ENCODE assay signal across 14 cellular contexts in the genomic region with DNA sequence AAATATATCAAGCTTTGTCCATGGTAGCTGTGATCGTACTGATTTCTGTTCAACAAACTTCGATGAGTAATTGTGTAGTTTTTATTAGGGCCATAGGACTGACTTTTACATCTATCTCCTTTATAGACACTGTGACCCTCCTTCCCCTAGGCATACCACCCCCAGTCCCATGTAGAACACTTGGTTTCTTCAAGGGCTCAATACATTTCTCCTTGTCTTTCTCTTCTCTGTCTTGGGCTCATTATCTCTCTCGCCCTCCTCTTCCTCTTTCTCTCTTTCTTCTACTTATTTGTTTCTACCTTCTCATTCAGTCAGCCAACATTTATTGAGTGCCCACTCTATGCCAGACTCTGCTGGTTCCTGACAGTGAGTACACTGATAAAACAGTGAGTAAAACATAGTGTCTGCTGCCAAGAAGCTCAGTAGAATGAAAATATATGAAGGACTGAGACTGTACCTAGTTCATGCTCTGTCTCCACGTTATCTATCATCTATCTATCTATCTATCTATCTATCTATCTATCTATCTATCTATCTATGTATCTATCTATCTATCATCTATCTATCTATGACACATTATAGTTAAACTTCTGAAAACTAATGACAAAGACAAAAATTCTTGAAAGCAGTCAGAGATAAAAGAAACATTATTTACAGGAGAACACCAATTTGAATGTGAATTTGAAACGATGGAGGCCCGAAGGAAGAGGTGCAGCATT.
DNase-seq lines count a peak whose midpoint lies in the region; ATAC-seq, FAIRE-seq and TF ChIP-seq lines count a peak whose summit lies in the region.
"Had no signal": no experiment of that assay in that cellular context is flagged by ENCODE, and none has a peak within 500 bp of the region (broad histone marks: within the 10 kb centered on the region; RNA-seq: fewer than 3 reads in every experiment).

No MANE protein-coding gene starts in this region.

- H3K4me3 Mint-ChIP-seq in MCF 10A (ENCODE audit: unreplicated experiment) = no peak overlapping the region
- H3K4me3 Mint-ChIP-seq in astrocyte (ENCODE audit: unreplicated experiment) = peak overlapping the region; percentile 36
- H3K4me3 Mint-ChIP-seq in memory B cell = peak overlapping the region; percentile 64
- peak overlapping the region; percentile 40 for H3K4me3 Mint-ChIP-seq in stimulated activated memory B cell treated with anti-CD40 and anti-IgM and Interleukin-4, amounts not matched to agents 10 μg/mL and 1 μg/mL and 100 μg/mL, for 72 hours

- H3K4me3 ChIP-seq in breast epithelium (peak overlapping the region in 2 of 3 donors; percentile 34 to 64), astrocyte (ENCODE audit: insufficient read depth, low read depth, low read length) (peak overlapping the region; percentile 42)

- H3K27ac ChIP-seq in breast epithelium = no peak overlapping the region
- H3K27ac ChIP-seq in astrocyte (ENCODE audit: low read depth, low read length) = no peak overlapping the region
- H3K27ac ChIP-seq: gastroesophageal sphincter, neutrophil, thyroid gland had no signal

- H3K4me1 Mint-ChIP-seq in MCF 10A (ENCODE audit: insufficient read depth, unreplicated experiment) (no peaks in the 10 kb centered on the region), astrocyte (ENCODE audit: low read depth, unreplicated experiment) (no peaks in the 10 kb centered on the region), memory B cell (peaks cover 7% of the 10 kb centered on the region)
- H3K4me1 Mint-ChIP-seq in stimulated activated memory B cell treated with anti-CD40 and anti-IgM and Interleukin-4, amounts not matched to agents 10 μg/mL and 1 μg/mL and 100 μg/mL, for 72 hours = peaks cover 11% of the 10 kb centered on the region

- H2AFZ ChIP-seq in astrocyte (ENCODE audit: low read depth, low read length) = no peak overlapping the region

- no peaks in the 10 kb centered on the region for H4K20me1 ChIP-seq in astrocyte (ENCODE audit: insufficient read depth, low read length)

- H3K9me3 Mint-ChIP-seq in MCF 10A (ENCODE audit: unreplicated experiment) (no peaks in the 10 kb centered on the region), astrocyte (ENCODE audit: unreplicated experiment) (no peaks in the 10 kb centered on the region), memory B cell (no peaks in the 10 kb centered on the region)
- H3K9me3 Mint-ChIP-seq in stimulated activated memory B cell treated with anti-CD40 and anti-IgM and Interleukin-4, amounts not matched to agents 10 μg/mL and 1 μg/mL and 100 μg/mL, for 72 hours = no peaks in the 10 kb centered on the region

- H3K27me3 Mint-ChIP-seq in MCF 10A (ENCODE audit: insufficient read depth, unreplicated experiment) (peaks cover 11% of the 10 kb centered on the region), astrocyte (ENCODE audit: low read depth, unreplicated experiment) (no peaks in the 10 kb centered on the region), memory B cell (peaks cover 3% of the 10 kb centered on the region)
- peaks cover 10% of the 10 kb centered on the region for H3K27me3 Mint-ChIP-seq in stimulated activated memory B cell treated with anti-CD40 and anti-IgM and Interleukin-4, amounts not matched to agents 10 μg/mL and 1 μg/mL and 100 μg/mL, for 72 hours

- BruUV-seq in MCF 10A (replicated peaks; lab: Mats Ljungman, UMichigan) = no TSS peak

- TF ChIP-seq POLR2A in breast epithelium (IDR thresholded peaks at IDR 0.05) = no peak

- H3K27ac Mint-ChIP-seq in MCF 10A (ENCODE audit: low read depth, unreplicated experiment) = no peak overlapping the region
- no peak overlapping the region for H3K27ac Mint-ChIP-seq in astrocyte (ENCODE audit: unreplicated experiment)
- no peak overlapping the region for H3K27ac Mint-ChIP-seq in memory B cell
- H3K27ac Mint-ChIP-seq in stimulated activated memory B cell treated with anti-CD40 and anti-IgM and Interleukin-4, amounts not matched to agents 10 μg/mL and 1 μg/mL and 100 μg/mL, for 72 hours = no peak overlapping the region

- H3K4me2 ChIP-seq in astrocyte (ENCODE audit: low read length) = peak overlapping the region; percentile 86

- H3K36me3 ChIP-seq in breast epithelium = no peaks in the 10 kb centered on the region
- no peaks in the 10 kb centered on the region for H3K36me3 ChIP-seq in astrocyte (ENCODE audit: insufficient read depth, low read length)
- H3K36me3 ChIP-seq: gastroesophageal sphincter, neutrophil, thyroid gland had no signal

- POLR2A ChIA-PET in MCF 10A (lab: Yijun Ruan, JAX) = interaction anchor here (0.6 kb wide), 1 partner anchor 123 kb away, joined by 3 read pairs; no protein-coding TSS in a partner anchor

- CTCF ChIA-PET in MCF 10A (lab: Yijun Ruan, JAX) = interaction anchor here (1.2 kb wide), 1 partner anchor 14 kb away, joined by 4 read pairs; no protein-coding TSS in a partner anchor

- H3K27me3 ChIP-seq in breast epithelium (peaks cover 0 to 6% of the 10 kb centered on the region in 2 donors), astrocyte (ENCODE audit: insufficient read depth, low read length) (no peaks in the 10 kb centered on the region)
- H3K27me3 ChIP-seq: gastroesophageal sphincter, thyroid gland had no signal

- intact Hi-C loops in breast epithelium (cut with DNase I; ENCODE audit: low total_unique reads) = no loop called here
- intact Hi-C loops in MCF 10A (cut with micrococcal nuclease) = no loop called here

- no peaks in the 10 kb centered on the region for H3K4me1 ChIP-seq in breast epithelium
- H3K4me1 ChIP-seq in astrocyte (ENCODE audit: insufficient read depth, low read length) = no peaks in the 10 kb centered on the region
- H3K4me1 ChIP-seq: thyroid gland had no signal

- H3K36me3 Mint-ChIP-seq in MCF 10A (ENCODE audit: insufficient read depth, unreplicated experiment) (no peaks in the 10 kb centered on the region), astrocyte (ENCODE audit: low read depth, unreplicated experiment) (no peaks in the 10 kb centered on the region), memory B cell (no peaks in the 10 kb centered on the region)
- H3K36me3 Mint-ChIP-seq in stimulated activated memory B cell treated with anti-CD40 and anti-IgM and Interleukin-4, amounts not matched to agents 10 μg/mL and 1 μg/mL and 100 μg/mL, for 72 hours = no peaks in the 10 kb centered on the region

- H3K9me3 ChIP-seq in breast epithelium = no peaks in the 10 kb centered on the region
- no peaks in the 10 kb centered on the region for H3K9me3 ChIP-seq in astrocyte (ENCODE audit: insufficient read depth, low read depth, low read length)
- H3K9me3 ChIP-seq: gastroesophageal sphincter, neutrophil, thyroid gland had no signal

- FAIRE-seq in astrocyte (lab: Jason Lieb, UNC) = peak; percentile 92
- FAIRE-seq: A204.1 had no signal

- no peak for TF ChIP-seq CTCF in breast epithelium (IDR thresholded peaks at IDR 0.05)
- no peak for TF ChIP-seq CTCF in MCF 10A (IDR thresholded peaks at IDR 0.05; ENCODE audit: unreplicated experiment)
- no peak for TF ChIP-seq CTCF in astrocyte (IDR thresholded peaks at IDR 0.05; ENCODE audit: insufficient read depth, low read depth, low read length)

- no peak overlapping the region for H3K9ac ChIP-seq in astrocyte (ENCODE audit: low read length)

- DNase-seq in breast epithelium (ENCODE audit: low spot score in 2 of 2) (no peak), MCF 10A (ENCODE audit: unreplicated experiment) (no peak), astrocyte (ENCODE audit: low read depth) (no peak), memory B cell (ENCODE audit: low spot score in 2 of 2) (no peak), AML-193 (lab: John Stamatoyannopoulos, UW) (no peak), NCI-H2227 treated with DMSO at 0.1 percent for 48 hours (lab: John Stamatoyannopoulos, UW) (no peak)
- DNase-seq: activated CD4-positive, alpha-beta T cell treated with anti-CD3 and anti-CD28 coated beads for 1 hour; NCI-H1048 had no signal

- no peak for ATAC-seq in memory B cell (ENCODE audit: low read depth)
- ATAC-seq in stimulated activated memory B cell treated with anti-CD40 and anti-IgM and Interleukin-4, amounts not matched to agents 10 μg/mL and 1 μg/mL and 100 μg/mL, for 72 hours = no peak
- ATAC-seq in HG02763 (IDR thresholded peaks at IDR 0.05; ENCODE audit: unreplicated experiment) = no peak

- no peaks in the 10 kb centered on the region for H3K79me2 ChIP-seq in astrocyte (ENCODE audit: insufficient read depth, low read length)
